ENCODE assay signal across 10 cellular contexts in the genomic region with DNA sequence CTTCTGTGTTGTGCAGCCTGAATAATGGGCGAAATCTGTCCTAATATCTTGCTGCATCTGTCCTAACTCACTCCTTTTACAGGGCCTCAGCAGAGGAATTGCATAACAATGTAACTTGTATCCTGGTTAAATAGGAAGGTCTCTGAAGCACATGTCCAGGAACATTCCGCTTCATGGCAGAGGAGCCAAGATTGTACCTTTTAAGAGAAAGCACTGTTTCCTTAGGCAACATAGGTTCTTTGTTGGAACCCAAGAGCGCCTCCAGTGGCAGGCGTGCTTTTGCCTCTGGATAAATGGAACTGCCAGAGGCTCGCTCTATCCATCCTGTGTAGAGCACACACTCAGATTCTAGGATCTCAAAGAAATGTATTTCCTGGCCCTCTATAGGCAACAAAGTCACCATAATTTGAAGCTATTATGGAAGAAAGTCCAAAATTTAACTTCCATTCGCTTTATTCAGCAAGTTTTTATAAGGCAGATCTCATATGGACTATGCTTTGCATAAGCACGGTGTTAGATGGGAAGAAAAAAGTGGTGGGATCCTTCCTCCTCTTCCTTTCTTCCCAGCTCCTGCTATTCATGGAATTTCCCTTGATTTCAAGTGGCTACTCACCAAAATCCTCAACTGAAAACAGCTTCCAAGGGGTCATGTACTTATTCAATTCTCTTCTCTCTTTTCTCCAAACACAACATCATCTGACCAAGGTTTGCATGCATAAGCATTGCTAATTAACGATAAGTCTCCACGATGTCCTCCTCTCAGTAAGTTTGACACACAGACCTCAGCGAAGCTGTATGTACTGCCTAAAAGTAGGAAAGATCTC. TPM values are rescaled to one million over a fixed set of nuclear protein-coding genes. Genes with fewer than 3 reads are reported as not detected.
DNase-seq lines count a peak whose midpoint lies in the region; ATAC-seq and TF ChIP-seq lines count a peak whose summit lies in the region.
"Had no signal": no experiment of that assay in that cellular context is flagged by ENCODE, and none has a peak within 500 bp of the region (broad histone marks: within the 10 kb centered on the region; RNA-seq: fewer than 3 reads in every experiment).

A gene with protein sequence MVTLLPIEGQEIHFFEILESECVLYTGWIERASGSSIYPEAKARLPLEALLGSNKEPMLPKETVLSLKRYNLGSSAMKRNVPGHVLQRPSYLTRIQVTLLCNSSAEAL (minus strand): TSS at position 696 of the 824 bp plus-strand sequence. CDS start 293 bp downstream, at position 403.

- peak; percentile 7 for DNase-seq in activated CD4-positive, alpha-beta T cell treated with anti-CD3 and anti-CD28 coated beads for 36 hours
- DNase-seq in activated CD4-positive, alpha-beta T cell treated with anti-CD3 and anti-CD28 coated beads, Interleukin-2, amount 10 ng/mL, durations not matched to agents 7 days and 5 days = no peak
- DNase-seq in ascending aorta (ENCODE audit: low spot score in 2 of 2) = no peak
- DNase-seq in kidney tubule cell (ENCODE audit: low spot score) = peak; percentile 13
- DNase-seq in upper lobe of right lung = peak; percentile 82
- DNase-seq in NCI-H345 treated with DMSO at 0.1 percent for 48 hours (lab: John Stamatoyannopoulos, UW; ENCODE audit: unreplicated experiment) = no peak
- DNase-seq: CD4-positive, CD25-positive, alpha-beta regulatory T cell; stimulated activated naive CD4-positive, alpha-beta T cell had no signal

- H3K9me3 ChIP-seq in ascending aorta = no peaks in the 10 kb centered on the region
- no peaks in the 10 kb centered on the region for H3K9me3 ChIP-seq in upper lobe of right lung

- peaks cover 8% of the 10 kb centered on the region for H3K27me3 Mint-ChIP-seq in activated CD4-positive, alpha-beta T cell treated with anti-CD3 and anti-CD28 coated beads for 36 hours
- no peaks in the 10 kb centered on the region for H3K27me3 Mint-ChIP-seq in activated CD4-positive, alpha-beta T cell treated with anti-CD3 and anti-CD28 coated beads, Interleukin-2, amount 10 ng/mL, durations not matched to agents 7 days and 5 days
- H3K27me3 Mint-ChIP-seq: CD4-positive, CD25-positive, alpha-beta regulatory T cell had no signal

- H3K4me1 ChIP-seq in ascending aorta (peaks cover 6 to 26% of the 10 kb centered on the region in 2 donors), upper lobe of right lung (no peaks in the 10 kb centered on the region)

- H3K4me3 Mint-ChIP-seq in activated CD4-positive, alpha-beta T cell treated with anti-CD3 and anti-CD28 coated beads for 36 hours = no peak within 1 kb of the TSS
- H3K4me3 Mint-ChIP-seq in activated CD4-positive, alpha-beta T cell treated with anti-CD3 and anti-CD28 coated beads, Interleukin-2, amount 10 ng/mL, durations not matched to agents 7 days and 5 days = no peak within 1 kb of the TSS
- H3K4me3 Mint-ChIP-seq: CD4-positive, CD25-positive, alpha-beta regulatory T cell had no signal

- no peaks in the 10 kb centered on the region for H3K9me3 Mint-ChIP-seq in activated CD4-positive, alpha-beta T cell treated with anti-CD3 and anti-CD28 coated beads for 36 hours (ENCODE audit: low read depth)
- H3K9me3 Mint-ChIP-seq in activated CD4-positive, alpha-beta T cell treated with anti-CD3 and anti-CD28 coated beads, Interleukin-2, amount 10 ng/mL, durations not matched to agents 7 days and 5 days = no peaks in the 10 kb centered on the region
- H3K9me3 Mint-ChIP-seq: CD4-positive, CD25-positive, alpha-beta regulatory T cell had no signal

- peaks cover 0 to 3% of the 10 kb centered on the region in 2 donors for H3K36me3 ChIP-seq in ascending aorta
- no peaks in the 10 kb centered on the region for H3K36me3 ChIP-seq in upper lobe of right lung

- H3K36me3 Mint-ChIP-seq in activated CD4-positive, alpha-beta T cell treated with anti-CD3 and anti-CD28 coated beads for 36 hours (ENCODE audit: low read depth) = no peaks in the 10 kb centered on the region
- H3K36me3 Mint-ChIP-seq in activated CD4-positive, alpha-beta T cell treated with anti-CD3 and anti-CD28 coated beads, Interleukin-2, amount 10 ng/mL, durations not matched to agents 7 days and 5 days (ENCODE audit: low read depth) = no peaks in the 10 kb centered on the region
- H3K36me3 Mint-ChIP-seq: CD4-positive, CD25-positive, alpha-beta regulatory T cell had no signal

- H3K4me3 ChIP-seq in ascending aorta (no peak within 1 kb of the TSS), upper lobe of right lung (no peak within 1 kb of the TSS)

- peak in 2 of 3 experiments; percentile 39 to 49 for TF ChIP-seq CTCF in ascending aorta (IDR thresholded peaks at IDR 0.05)
- peak; percentile 55 for TF ChIP-seq CTCF in upper lobe of right lung (IDR thresholded peaks at IDR 0.05)

- H3K27ac ChIP-seq in ascending aorta (peak within 1 kb of the TSS; percentile 53 to 61), upper lobe of right lung (no peak within 1 kb of the TSS)

- POLR2A ChIA-PET in activated CD4-positive, alpha-beta T cell treated with anti-CD3 and anti-CD28 coated beads for 36 hours (lab: Charles Lee) = no interaction called here
- POLR2A ChIA-PET in activated CD4-positive, alpha-beta T cell treated with anti-CD3 and anti-CD28 coated beads, Interleukin-2, amount 10 ng/mL, durations not matched to agents 7 days and 5 days (lab: Charles Lee) = no interaction called here

- H3K4me1 Mint-ChIP-seq in activated CD4-positive, alpha-beta T cell treated with anti-CD3 and anti-CD28 coated beads for 36 hours = no peaks in the 10 kb centered on the region
- H3K4me1 Mint-ChIP-seq in activated CD4-positive, alpha-beta T cell treated with anti-CD3 and anti-CD28 coated beads, Interleukin-2, amount 10 ng/mL, durations not matched to agents 7 days and 5 days = no peaks in the 10 kb centered on the region
- H3K4me1 Mint-ChIP-seq: CD4-positive, CD25-positive, alpha-beta regulatory T cell had no signal

- intact Hi-C loops in activated CD4-positive, alpha-beta T cell treated with anti-CD3 and anti-CD28 coated beads for 36 hours (cut with DNase I, micrococcal nuclease) = no loop called here
- intact Hi-C loops in ascending aorta (cut with DNase I) = no loop called here
- intact Hi-C loops in upper lobe of right lung (cut with DNase I) = no loop called here

- no peak within 1 kb of the TSS for H3K27ac Mint-ChIP-seq in activated CD4-positive, alpha-beta T cell treated with anti-CD3 and anti-CD28 coated beads for 36 hours
- H3K27ac Mint-ChIP-seq in activated CD4-positive, alpha-beta T cell treated with anti-CD3 and anti-CD28 coated beads, Interleukin-2, amount 10 ng/mL, durations not matched to agents 7 days and 5 days = no peak within 1 kb of the TSS
- H3K27ac Mint-ChIP-seq: CD4-positive, CD25-positive, alpha-beta regulatory T cell had no signal

- no peaks in the 10 kb centered on the region for H3K27me3 ChIP-seq in ascending aorta
- no peaks in the 10 kb centered on the region for H3K27me3 ChIP-seq in upper lobe of right lung

- CTCF ChIA-PET in activated CD4-positive, alpha-beta T cell treated with anti-CD3 and anti-CD28 coated beads for 36 hours (lab: Charles Lee) = interaction anchor here (0.7 kb wide), 1 partner anchor 11 kb away, joined by 3 read pairs; no protein-coding TSS in a partner anchor
- CTCF ChIA-PET in activated CD4-positive, alpha-beta T cell treated with anti-CD3 and anti-CD28 coated beads, Interleukin-2, amount 10 ng/mL, durations not matched to agents 7 days and 5 days (lab: Charles Lee) = no interaction called here

- no peak for ATAC-seq in activated CD4-positive, alpha-beta T cell treated with anti-CD3 and anti-CD28 coated beads for 36 hours
- ATAC-seq in upper lobe of right lung = peak; percentile 92
- no peak for ATAC-seq in HG02884 (IDR thresholded peaks at IDR 0.05; ENCODE audit: unreplicated experiment)
- no peak for ATAC-seq in GM19324 (IDR thresholded peaks at IDR 0.05; ENCODE audit: low FRiP score, unreplicated experiment)

RNA-seq across cellular contexts. Expression of the gene that starts here (rescaled TPM):
- total RNA-seq in activated CD4-positive, alpha-beta T cell treated with anti-CD3 and anti-CD28 coated beads for 36 hours = not detected
- total RNA-seq in activated CD4-positive, alpha-beta T cell treated with anti-CD3 and anti-CD28 coated beads, Interleukin-2, amount 10 ng/mL, durations not matched to agents 7 days and 5 days = not detected
- total RNA-seq in ascending aorta = not detected
- total RNA-seq in upper lobe of right lung = not detected
- total RNA-seq: CD4-positive, CD25-positive, alpha-beta regulatory T cell had no signal

Comparison
In these comparisons a context has a peak if more than half of its experiments do, and no peak if none do; other contexts are left out.
1. Peak in DNase-seq in activated CD4-positive, alpha-beta T cell treated with anti-CD3 and anti-CD28 coated beads for 36 hours; RNA of the gene not detected or under 1 TPM.
2. Peak in DNase-seq and ATAC-seq in upper lobe of right lung; RNA of the gene not detected or under 1 TPM.